ENCODE assay signal across 8 cellular contexts in genomic region chr1:31954607-31955283, GRCh38. TPM values are rescaled to one million over a fixed set of nuclear protein-coding genes. Genes with fewer than 3 reads are reported as not detected.
DNase-seq lines count a peak whose midpoint lies in the region; ATAC-seq, FAIRE-seq and TF ChIP-seq lines count a peak whose summit lies in the region.

No MANE protein-coding gene starts in this region.

- peak overlapping the region; percentile 61 for H3K4me2 ChIP-seq in A549

- no peaks in the 10 kb centered on the region for H3K9me3 Mint-ChIP-seq in activated T-helper 1 cell treated with anti-CD3 and anti-CD28 coated beads, Interleukin-12 subunit alpha, Interleukin-12 subunit beta, Interleukin-2, Interleukin-4 antibody, amounts not matched to agents 30 ng/mL and 10 ng/mL and 1 ng/mL, durations not matched to agents 14 hours and 24 hours and 36 hours
- no peaks in the 10 kb centered on the region for H3K9me3 Mint-ChIP-seq in osteocyte (ENCODE audit: unreplicated experiment)

- H3K4me1 ChIP-seq in A549: peaks cover 62% of the 10 kb centered on the region

- peak overlapping the region; percentile 89 for H3K27ac Mint-ChIP-seq in activated T-helper 1 cell treated with anti-CD3 and anti-CD28 coated beads, Interleukin-12 subunit alpha, Interleukin-12 subunit beta, Interleukin-2, Interleukin-4 antibody, amounts not matched to agents 30 ng/mL and 10 ng/mL and 1 ng/mL, durations not matched to agents 14 hours and 24 hours and 36 hours
- H3K27ac Mint-ChIP-seq in osteocyte (ENCODE audit: unreplicated experiment): peak overlapping the region; percentile 95

- DNase-seq in A549 (ENCODE audit: low read depth in 1 of 2, low spot score in 1 of 2): peak; percentile 78 to 95
- peak; percentile 89 to 90 for DNase-seq in HL-60 (ENCODE audit: low read depth in 1 of 2, low spot score in 1 of 2)
- no peak for DNase-seq in activated T-helper 1 cell treated with anti-CD3 and anti-CD28 coated beads, Interleukin-12 subunit alpha, Interleukin-12 subunit beta, Interleukin-2, Interleukin-4 antibody, amounts not matched to agents 30 ng/mL and 10 ng/mL and 1 ng/mL, durations not matched to agents 14 hours and 24 hours and 36 hours (ENCODE audit: low spot score)
- DNase-seq in glomerular endothelial cell (ENCODE audit: extremely low read depth, low read depth, low spot score): peak; percentile 82
- no peak for DNase-seq in osteocyte (ENCODE audit: extremely low spot score, unreplicated experiment)
- no peak for DNase-seq in middle frontal gyrus (ENCODE audit: extremely low spot score, low spot score)
- no peak for DNase-seq in DMS 273 treated with DMSO at 0.1 percent for 48 hours (lab: John Stamatoyannopoulos, UW)

- peaks cover 71% of the 10 kb centered on the region for H3K4me1 Mint-ChIP-seq in activated T-helper 1 cell treated with anti-CD3 and anti-CD28 coated beads, Interleukin-12 subunit alpha, Interleukin-12 subunit beta, Interleukin-2, Interleukin-4 antibody, amounts not matched to agents 30 ng/mL and 10 ng/mL and 1 ng/mL, durations not matched to agents 14 hours and 24 hours and 36 hours (ENCODE audit: low read depth)
- peaks cover 31% of the 10 kb centered on the region for H3K4me1 Mint-ChIP-seq in osteocyte (ENCODE audit: unreplicated experiment)

- CTCF ChIA-PET in A549 (lab: Yijun Ruan, JAX): interaction anchor here (0.9 to 24.5 kb wide), 7 partner anchors 2 to 166 kb away, joined by 3 to 518 read pairs (median 4); partner anchors contain the start of genes PTP4A2 and SPOCD1

- TF ChIP-seq EP300 in A549 (IDR thresholded peaks at IDR 0.05): peak; percentile 72 to 89; a peak in 3 of 5 replicates

- TF ChIP-seq POLR2A in A549 (IDR thresholded peaks at IDR 0.05; ENCODE audit: low read length): no peak

- ATAC-seq in A549 (peak; percentile 91 to 95), GM21360 (IDR thresholded peaks at IDR 0.05; ENCODE audit: unreplicated experiment) (no peak)

- no peak for FAIRE-seq in A549 (lab: Jason Lieb, UNC)

- TF ChIP-seq RAD21 in A549 (conservative IDR thresholded peaks at IDR 0.05 in 1 of 2, IDR thresholded peaks at IDR 0.05 in 1 of 2): peak in 1 of 2 experiments; percentile 7; a peak in 1 of 5 replicates

- intact Hi-C loops in activated T-helper 1 cell treated with anti-CD3 and anti-CD28 coated beads, Interleukin-12 subunit alpha, Interleukin-12 subunit beta, Interleukin-2, Interleukin-4 antibody, amounts not matched to agents 30 ng/mL and 10 ng/mL and 1 ng/mL, durations not matched to agents 14 hours and 24 hours and 36 hours (cut with micrococcal nuclease): no loop called here

- H3K4me3 ChIP-seq in A549: no peak overlapping the region
- no peak overlapping the region for H3K4me3 ChIP-seq in HL-60 (replicated peaks; ENCODE audit: insufficient read depth, low read length)

- H3K27ac ChIP-seq in A549 (peak overlapping the region; percentile 98 to 99), HL-60 (replicated peaks) (peak overlapping the region; percentile 82)

- no peaks in the 10 kb centered on the region for H3K27me3 ChIP-seq in HL-60 (ENCODE audit: insufficient read depth, poor library complexity, severe bottlenecking)

- no peaks in the 10 kb centered on the region for H3K27me3 Mint-ChIP-seq in activated T-helper 1 cell treated with anti-CD3 and anti-CD28 coated beads, Interleukin-12 subunit alpha, Interleukin-12 subunit beta, Interleukin-2, Interleukin-4 antibody, amounts not matched to agents 30 ng/mL and 10 ng/mL and 1 ng/mL, durations not matched to agents 14 hours and 24 hours and 36 hours (ENCODE audit: insufficient read depth)
- H3K27me3 Mint-ChIP-seq in osteocyte (ENCODE audit: unreplicated experiment): no peaks in the 10 kb centered on the region

- POLR2A ChIA-PET in A549 (lab: Yijun Ruan, JAX): interaction anchor here (1.5 to 4.8 kb wide), 5 partner anchors 9 to 24 kb away, joined by 6 to 110 read pairs (median 14); partner anchors contain the start of gene PTP4A2

- H3K36me3 Mint-ChIP-seq in activated T-helper 1 cell treated with anti-CD3 and anti-CD28 coated beads, Interleukin-12 subunit alpha, Interleukin-12 subunit beta, Interleukin-2, Interleukin-4 antibody, amounts not matched to agents 30 ng/mL and 10 ng/mL and 1 ng/mL, durations not matched to agents 14 hours and 24 hours and 36 hours (ENCODE audit: low read depth): peaks cover 8% of the 10 kb centered on the region
- H3K36me3 Mint-ChIP-seq in osteocyte (ENCODE audit: unreplicated experiment): no peaks in the 10 kb centered on the region

- TF ChIP-seq CTCF in A549 (IDR thresholded peaks at IDR 0.05) (no peak), HL-60 (IDR thresholded peaks at IDR 0.05; ENCODE audit: insufficient read depth, low read length) (no peak), osteocyte (IDR thresholded peaks at IDR 0.05) (no peak)

- no peaks in the 10 kb centered on the region for H3K9me3 ChIP-seq in A549

- WGBS in A549 (ENCODE audit: missing lambda C conversion rate): 0% methylated on average over 2 of the region's 6 CpGs

- peak overlapping the region; percentile 48 for H3K4me3 Mint-ChIP-seq in activated T-helper 1 cell treated with anti-CD3 and anti-CD28 coated beads, Interleukin-12 subunit alpha, Interleukin-12 subunit beta, Interleukin-2, Interleukin-4 antibody, amounts not matched to agents 30 ng/mL and 10 ng/mL and 1 ng/mL, durations not matched to agents 14 hours and 24 hours and 36 hours
- no peak overlapping the region for H3K4me3 Mint-ChIP-seq in osteocyte (ENCODE audit: unreplicated experiment)

TF ChIP-seq in A549, 52 proteins besides CTCF, POLR2A, EP300 and RAD21 (continues in another document):
- TF ChIP-seq ATOH8 (CRISPR knock-in tag; IDR thresholded peaks at IDR 0.05; ENCODE audit: low read depth) (peak; percentile 96), ZC3H11A (IDR thresholded peaks at IDR 0.05) (no peak), HOXA7 (CRISPR knock-in tag; IDR thresholded peaks at IDR 0.05) (peak; percentile 81), MAX (IDR thresholded peaks at IDR 0.05) (peak; percentile 100), HOXB13 (CRISPR knock-in tag; IDR thresholded peaks at IDR 0.05; ENCODE audit: low read depth) (peak; percentile 98), RNF2 (IDR thresholded peaks at IDR 0.05; ENCODE audit: borderline replicate concordance, low read depth) (no peak), HMGXB4 (CRISPR knock-in tag; IDR thresholded peaks at IDR 0.05; ENCODE audit: borderline replicate concordance) (0 out of 2 replicates have a peak, but pooled peaks have one; percentile 51), EHMT2 (IDR thresholded peaks at IDR 0.05; ENCODE audit: low read depth) (no peak), SMC3 (IDR thresholded peaks at IDR 0.05) (0 out of 3 replicates have a peak, but pooled peaks have one; percentile 13), ESRRA (IDR thresholded peaks at IDR 0.05; ENCODE audit: borderline replicate concordance, low read length) (no peak), NR3C1 (IDR thresholded peaks at IDR 0.05) (no peak), CEBPB (IDR thresholded peaks at IDR 0.05) (peak; percentile 76 to 95), NFE2L2 (conservative IDR thresholded peaks at IDR 0.05; ENCODE audit: low read length) (no peak), ZFP36 (IDR thresholded peaks at IDR 0.05; ENCODE audit: borderline replicate concordance, partially characterized antibody) (no peak)

RNA-seq across cellular contexts. Expression of gene PTP4A2, which starts 16.6 kb away (rescaled TPM):
- polyA plus RNA-seq in A549 (2011; rRNA removed) (504 and 563 TPM in 2 replicates), A549 (2017; fragmentation: RNase III; extraction: RNeasy Plus Mini Kit Qiagen cat#74134 plus additional on column Dnase treatment) (234 to 263 TPM (median 246 TPM) in 3 replicates)
- polyA plus RNA-seq in A549 (2012; cell fraction: cytosol; rRNA removed): 49.1 and 51.5 TPM in 2 replicates
- polyA plus RNA-seq in A549 (2012; cell fraction: nucleus; rRNA removed): 13.1 and 17.8 TPM in 2 replicates
- 385 and 443 TPM in 2 replicates for polyA minus RNA-seq in A549 (2011; rRNA and poly(A)+ RNA removed)
- total RNA-seq in activated T-helper 1 cell treated with anti-CD3 and anti-CD28 coated beads, Interleukin-12 subunit alpha, Interleukin-12 subunit beta, Interleukin-2, Interleukin-4 antibody, amounts not matched to agents 30 ng/mL and 10 ng/mL and 1 ng/mL, durations not matched to agents 14 hours and 24 hours and 36 hours: 390 and 421 TPM in 2 replicates
- total RNA-seq in glomerular endothelial cell (129 and 141 TPM in 2 replicates), osteocyte (142 and 157 TPM in 2 replicates)

RNA-seq across cellular contexts. Expression of gene KHDRBS1, which starts 58.9 kb away (rescaled TPM):
- polyA plus RNA-seq in A549 (2011; rRNA removed) (60.6 and 63.6 TPM in 2 replicates), A549 (2017; fragmentation: RNase III; extraction: RNeasy Plus Mini Kit Qiagen cat#74134 plus additional on column Dnase treatment) (107 to 110 TPM (median 109 TPM) in 3 replicates)
- 45.8 and 60.0 TPM in 2 replicates for polyA plus RNA-seq in A549 (2012; cell fraction: cytosol; rRNA removed)
- 55.6 and 67.6 TPM in 2 replicates for polyA plus RNA-seq in A549 (2012; cell fraction: nucleus; rRNA removed)
- 36.5 and 50.5 TPM in 2 replicates for polyA minus RNA-seq in A549 (2011; rRNA and poly(A)+ RNA removed)
- total RNA-seq in activated T-helper 1 cell treated with anti-CD3 and anti-CD28 coated beads, Interleukin-12 subunit alpha, Interleukin-12 subunit beta, Interleukin-2, Interleukin-4 antibody, amounts not matched to agents 30 ng/mL and 10 ng/mL and 1 ng/mL, durations not matched to agents 14 hours and 24 hours and 36 hours: 156 and 158 TPM in 2 replicates
- total RNA-seq in glomerular endothelial cell (86.4 and 128 TPM in 2 replicates), osteocyte (128 and 131 TPM in 2 replicates)

Comparison
In these comparisons a context has a peak if more than half of its experiments do, and no peak if none do; other contexts are left out.
1. DNase-seq: peak in A549 (2 of 2), HL-60 (2 of 2) and glomerular endothelial cell (single experiment); none in activated T-helper 1 cell treated with anti-CD3 and anti-CD28 coated beads, Interleukin-12 subunit alpha, Interleukin-12 subunit beta, Interleukin-2, Interleukin-4 antibody, amounts not matched to agents 30 ng/mL and 10 ng/mL and 1 ng/mL, durations not matched to agents 14 hours and 24 hours and 36 hours (single experiment), osteocyte (single experiment), middle frontal gyrus (single experiment) and DMS 273 treated with DMSO at 0.1 percent for 48 hours (single experiment).